Comparison of ENCODE assay signal across 1 cellular context in genomic region chr6:42195415-42195814, GRCh38.
TF ChIP-seq lines count a peak whose summit lies in the region.

No MANE protein-coding gene starts in this region.

TF ChIP-seq in GM12878, 131 proteins besides CTCF, POLR2A, EP300 and RAD21:
- TF ChIP-seq KLF5 (IDR thresholded peaks at IDR 0.05; ENCODE audit: partially characterized antibody): no peak
- TF ChIP-seq SPI1 (IDR thresholded peaks at IDR 0.05; ENCODE audit: borderline replicate concordance, insufficient read depth, low read depth, low read length): peak; percentile 68
TF ChIP-seq in GM12878: peak in this region for 1.
